Comparison of ENCODE assay signal across 8 cellular contexts in genomic region chr3:33074217-33075067, GRCh38. TPM values are rescaled to one million over a fixed set of nuclear protein-coding genes. Genes with fewer than 3 reads are reported as not detected.
DNase-seq lines count a peak whose midpoint lies in the region; ATAC-seq and TF ChIP-seq lines count a peak whose summit lies in the region.

No MANE protein-coding gene starts in this region.

- H3K18ac ChIP-seq in mesenchymal stem cell (ENCODE audit: low read depth in 1 of 2, low read length in 2 of 2) = no peak overlapping the region

- no peak overlapping the region for H3K23ac ChIP-seq in mesenchymal stem cell (ENCODE audit: low read length in 2 of 2)

- H2AK5ac ChIP-seq in mesenchymal stem cell (ENCODE audit: low read length, severe bottlenecking) = no peak overlapping the region

- no peak overlapping the region for H2BK15ac ChIP-seq in mesenchymal stem cell (ENCODE audit: low read depth, poor library complexity, severe bottlenecking)

- no peak overlapping the region for H4K8ac ChIP-seq in mesenchymal stem cell (ENCODE audit: low read length)

- peaks cover 8 to 39% of the 10 kb centered on the region in 2 experiments for H3K36me3 ChIP-seq in mesenchymal stem cell (ENCODE audit: control insufficient read depth in 1 of 2, insufficient read depth in 2 of 2, low read depth in 1 of 2, low read length in 2 of 2)

- H3K27ac Mint-ChIP-seq in activated CD8-positive, alpha-beta T cell treated with anti-CD3 and anti-CD28 coated beads for 36 hours = no peak overlapping the region

- H3K27ac ChIP-seq in mesenchymal stem cell (ENCODE audit: low read length, poor library complexity, severe bottlenecking) = no peak overlapping the region

- H2AFZ ChIP-seq in mesenchymal stem cell (ENCODE audit: low read depth, low read length) = no peak overlapping the region

- peaks cover 20% of the 10 kb centered on the region for H3K36me3 Mint-ChIP-seq in activated CD8-positive, alpha-beta T cell treated with anti-CD3 and anti-CD28 coated beads for 36 hours (ENCODE audit: low read depth)

- no peak overlapping the region for H3K14ac ChIP-seq in mesenchymal stem cell (ENCODE audit: low read length in 2 of 2)

- no peaks in the 10 kb centered on the region for H3K9me3 ChIP-seq in mesenchymal stem cell (ENCODE audit: control insufficient read depth, low read length)

- TF ChIP-seq CTCF in activated CD8-positive, alpha-beta T cell treated with anti-CD3 and anti-CD28 coated beads for 36 hours (IDR thresholded peaks at IDR 0.05) = peak; percentile 78

- no peak overlapping the region for H3K9ac ChIP-seq in mesenchymal stem cell (ENCODE audit: low read length)

- H3K9me3 Mint-ChIP-seq in activated CD8-positive, alpha-beta T cell treated with anti-CD3 and anti-CD28 coated beads for 36 hours = no peaks in the 10 kb centered on the region

- CTCF ChIA-PET in HEK293T (lab: Yijun Ruan, JAX) = interaction anchor here (0.6 to 2.4 kb wide), 14 partner anchors 8 to 216 kb away, joined by 3 to 18 read pairs (median 3); no protein-coding TSS in a partner anchor
- CTCF ChIA-PET in activated CD8-positive, alpha-beta T cell treated with anti-CD3 and anti-CD28 coated beads for 36 hours (lab: Charles Lee) = interaction anchor here (0.5 to 8.0 kb wide), 44 partner anchors 11 to 724 kb away, joined by 3 to 183 read pairs (median 5); partner anchors contain the start of genes CCR4 and PDCD6IP

- H3K79me1 ChIP-seq in mesenchymal stem cell (replicated peaks; ENCODE audit: low read length, poor library complexity, severe bottlenecking) = peaks cover 36% of the 10 kb centered on the region

- no peak overlapping the region for H3K4me3 ChIP-seq in mesenchymal stem cell (ENCODE audit: insufficient read depth in 1 of 2, low read depth in 1 of 2, low read length in 2 of 2)

- no peak overlapping the region for H3K4ac ChIP-seq in mesenchymal stem cell (ENCODE audit: low read depth in 1 of 2, low read length in 2 of 2)

- 53% methylated on average over 10 of the region's 13 CpGs for WGBS in mesenchymal stem cell

- no peaks in the 10 kb centered on the region for H3K27me3 Mint-ChIP-seq in activated CD8-positive, alpha-beta T cell treated with anti-CD3 and anti-CD28 coated beads for 36 hours

- no peak overlapping the region for H3K4me3 Mint-ChIP-seq in activated CD8-positive, alpha-beta T cell treated with anti-CD3 and anti-CD28 coated beads for 36 hours

- H2BK120ac ChIP-seq in mesenchymal stem cell (ENCODE audit: low read depth, low read length) = no peak overlapping the region

- POLR2A ChIA-PET in HEK293T (lab: Yijun Ruan, JAX) = no interaction called here
- POLR2A ChIA-PET in activated CD8-positive, alpha-beta T cell treated with anti-CD3 and anti-CD28 coated beads for 36 hours (lab: Charles Lee) = interaction anchor here (0.7 to 1.6 kb wide), 7 partner anchors 10 to 128 kb away, joined by 3 to 6 read pairs (median 3); no protein-coding TSS in a partner anchor

- H3K4me1 ChIP-seq in mesenchymal stem cell (ENCODE audit: control insufficient read depth, insufficient read depth, low read depth, low read length) = peaks cover 2% of the 10 kb centered on the region

- intact Hi-C loops in activated CD8-positive, alpha-beta T cell treated with anti-CD3 and anti-CD28 coated beads for 36 hours (cut with micrococcal nuclease) = loop anchor here (2.0 to 5.0 kb wide), 2 partner anchors 42 to 128 kb away; no protein-coding TSS in a partner anchor
- intact Hi-C loops in posterior vena cava (cut with DNase I) = loop anchor here in 1 of 2 donors (10.0 kb wide), 1 partner anchor 120 kb away; the partner anchor contains the start of gene CCR4

- H2BK12ac ChIP-seq in mesenchymal stem cell (ENCODE audit: low read length in 2 of 2) = no peak overlapping the region

- no peaks in the 10 kb centered on the region for H3K27me3 ChIP-seq in mesenchymal stem cell (ENCODE audit: control insufficient read depth in 1 of 2, insufficient read depth in 1 of 2, low read length in 2 of 2)

- H3K4me1 Mint-ChIP-seq in activated CD8-positive, alpha-beta T cell treated with anti-CD3 and anti-CD28 coated beads for 36 hours (ENCODE audit: low read depth) = peaks cover 11% of the 10 kb centered on the region

- DNase-seq in EH (ENCODE audit: low read depth) (peak; percentile 73), HEK293T (ENCODE audit: extremely low spot score) (peak; percentile 89), NCI-H82 treated with DMSO at 0.1 percent for 48 hours (lab: John Stamatoyannopoulos, UW; ENCODE audit: unreplicated experiment) (peak; percentile 19), mesenchymal stem cell (peak; percentile 68), posterior vena cava (ENCODE audit: low spot score) (no peak)
- peak; percentile 85 for DNase-seq in activated CD8-positive, alpha-beta T cell treated with anti-CD3 and anti-CD28 coated beads for 36 hours
- DNase-seq in effector CD8-positive, alpha-beta T cell (lab: John Stamatoyannopoulos, UW) = peak; percentile 40
- peak; percentile 21 to 58 for DNase-seq in stimulated activated CD8-positive, alpha-beta memory T cell treated with anti-CD3 and anti-CD28 coated beads, Interleukin-7, amount 100 ng/mL, for 48 hours (ENCODE audit: extremely low read depth in 1 of 2, low read depth in 1 of 2)

- no peak overlapping the region for H3K4me2 ChIP-seq in mesenchymal stem cell (ENCODE audit: low read length, poor library complexity, severe bottlenecking)

- no peak overlapping the region for H2BK5ac ChIP-seq in mesenchymal stem cell (ENCODE audit: low read depth, low read length, poor library complexity, severe bottlenecking)

- peak; percentile 87 for ATAC-seq in activated CD8-positive, alpha-beta T cell treated with anti-CD3 and anti-CD28 coated beads for 36 hours

- no peak overlapping the region for H4K91ac ChIP-seq in mesenchymal stem cell (ENCODE audit: low read length)

TF ChIP-seq in HEK293T, 16 proteins besides CTCF, POLR2A, EP300 and RAD21:
- TF ChIP-seq L3MBTL2 (conservative IDR thresholded peaks at IDR 0.05) (no peak), NFRKB (IDR thresholded peaks at IDR 0.05) (no peak), ZNF384 (IDR thresholded peaks at IDR 0.05) (no peak), TARDBP (IDR thresholded peaks at IDR 0.05) (no peak), BHLHE40 (IDR thresholded peaks at IDR 0.05; ENCODE audit: borderline replicate concordance) (no peak), CTBP1 (IDR thresholded peaks at IDR 0.05; ENCODE audit: borderline replicate concordance) (no peak), HDGF (IDR thresholded peaks at IDR 0.05; ENCODE audit: borderline replicate concordance) (no peak), FOXM1 (IDR thresholded peaks at IDR 0.05; ENCODE audit: borderline replicate concordance) (no peak), ELF4 (IDR thresholded peaks at IDR 0.05) (no peak), PKNOX1 (IDR thresholded peaks at IDR 0.05) (no peak), FOXK2 (IDR thresholded peaks at IDR 0.05) (no peak), SP1 (IDR thresholded peaks at IDR 0.05) (no peak), ARNT (IDR thresholded peaks at IDR 0.05) (no peak), FOXA1 (IDR thresholded peaks at IDR 0.05) (no peak)

RNA-seq across cellular contexts. Expression of gene GLB1, which starts 22.5 kb away (rescaled TPM):
- total RNA-seq in activated CD8-positive, alpha-beta T cell treated with anti-CD3 and anti-CD28 coated beads for 36 hours = 10 to 100 TPM; 55.4 to 57.5 TPM
- 106 TPM for polyA plus RNA-seq in mesenchymal stem cell (2013, experiment 1 of 2)
- 106 TPM for polyA plus RNA-seq in mesenchymal stem cell (2013, experiment 2 of 2)
- 10 to 100 TPM; 37.5 to 50.3 TPM for total RNA-seq in posterior vena cava

RNA-seq across cellular contexts. Expression of gene TMPPE, which starts 22.5 kb away (rescaled TPM):
- 1 to 10 TPM; 6.5 to 6.6 TPM for total RNA-seq in activated CD8-positive, alpha-beta T cell treated with anti-CD3 and anti-CD28 coated beads for 36 hours
- 2.1 TPM for polyA plus RNA-seq in mesenchymal stem cell (2013, experiment 1 of 2)
- polyA plus RNA-seq in mesenchymal stem cell (2013, experiment 2 of 2) = 1.8 TPM
- 1 to 10 TPM; 8.8 to 8.9 TPM for total RNA-seq in posterior vena cava

RNA-seq across cellular contexts. Expression of gene CRTAP, which starts 39.4 kb away (rescaled TPM):
- total RNA-seq in activated CD8-positive, alpha-beta T cell treated with anti-CD3 and anti-CD28 coated beads for 36 hours = 10 to 100 TPM; 32.7 to 35.7 TPM
- 354 TPM for polyA plus RNA-seq in mesenchymal stem cell (2013, experiment 1 of 2)
- 351 TPM for polyA plus RNA-seq in mesenchymal stem cell (2013, experiment 2 of 2)
- total RNA-seq in posterior vena cava = 100 to 1,000 TPM; 250 to 323 TPM

Comparison
In these comparisons a context has a peak if more than half of its experiments do, and no peak if none do; other contexts are left out.
1. RNA of gene CRTAP, which starts 39.4 kb away (total RNA-seq): 250 to 323 TPM in posterior vena cava; 32.7 to 35.7 TPM in activated CD8-positive, alpha-beta T cell treated with anti-CD3 and anti-CD28 coated beads for 36 hours; every median in the first group is over 4 times any median in the second.